1 cellular context compared by ENCODE assay signal in genomic region chr9:87392091-87392490, GRCh38.
TF ChIP-seq lines count a peak whose summit lies in the region.

No MANE protein-coding gene starts in this region.

TF ChIP-seq in WTC11, 78 proteins besides CTCF, POLR2A, EP300 and RAD21 (continued from another document):
- TF ChIP-seq IRF1 (CRISPR knock-in tag; IDR thresholded peaks at IDR 0.05): no peak
